In the genomic region with DNA sequence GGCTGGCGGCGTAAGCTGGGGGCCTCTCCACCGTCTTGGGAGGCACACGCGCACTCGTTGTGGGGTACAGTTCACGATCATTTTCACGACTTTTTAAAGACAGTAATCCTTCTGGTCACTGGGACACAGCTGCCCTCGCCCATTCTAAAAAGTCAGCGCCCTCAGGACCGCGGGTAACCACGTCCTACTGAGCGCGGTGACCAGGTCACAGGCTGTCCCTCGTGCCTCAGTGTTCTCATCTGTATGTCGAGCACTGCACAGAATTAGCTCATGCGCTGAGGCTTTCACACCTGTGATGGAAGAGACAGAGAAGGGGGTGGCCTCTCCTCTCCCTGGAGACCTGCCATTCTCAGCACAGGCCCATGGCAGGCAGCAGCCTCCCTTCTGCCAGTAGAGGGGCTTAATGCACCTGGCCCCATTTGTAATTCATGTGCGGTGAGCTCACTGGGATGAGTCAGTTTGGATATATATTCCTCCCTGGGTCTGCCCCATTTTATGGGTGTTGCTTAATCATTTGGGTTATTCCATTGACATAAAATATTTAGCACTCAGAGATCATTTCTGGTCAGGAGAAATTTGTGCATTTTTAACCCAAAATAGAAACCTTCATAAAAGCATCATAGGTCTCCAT, we compare ENCODE assay signal across 8 cellular contexts. TPM values are rescaled to one million over a fixed set of nuclear protein-coding genes. Genes with fewer than 3 reads are reported as not detected.
A peak's percentile ranks its signal among the peaks of the same experiment; 100 is the strongest.
DNase-seq lines count a peak whose midpoint lies in the region; TF ChIP-seq lines count a peak whose summit lies in the region.
"Not testable (repeated sequence)": the region's sequence is repeated elsewhere in the genome, so short reads cannot be mapped to it uniquely, and the experiment has no call there.

No MANE protein-coding gene starts in this region.

- peaks cover 20% of the 10 kb centered on the region for H3K4me1 Mint-ChIP-seq in activated CD4-positive, alpha-beta T cell treated with anti-CD3 and anti-CD28 coated beads, Interleukin-2, amount 10 ng/mL, durations not matched to agents 24 days and 14 days
- H3K4me1 Mint-ChIP-seq in brain: peaks cover 56% of the 10 kb centered on the region

- not testable (repeated sequence) for H3F3A ChIP-seq in OCI-LY1 (ENCODE audit: insufficient read depth, low read length)

- H3K27ac Mint-ChIP-seq in activated CD4-positive, alpha-beta T cell treated with anti-CD3 and anti-CD28 coated beads, Interleukin-2, amount 10 ng/mL, durations not matched to agents 24 days and 14 days: peak overlapping the region; percentile 91
- peak overlapping the region; percentile 89 to 99 (median 94) for H3K27ac Mint-ChIP-seq in brain

- not testable (repeated sequence) for H3K9me3 ChIP-seq in BLaER1; OCI-LY1 (ENCODE audit: low read length)

- H3K27ac ChIP-seq in BLaER1: peak overlapping the region; percentile 79
- peak overlapping the region; percentile 51 for H3K27ac ChIP-seq in OCI-LY1 (ENCODE audit: low read depth, low read length, poor library complexity, severe bottlenecking)

- peaks cover 52% of the 10 kb centered on the region for H3K4me1 ChIP-seq in BLaER1
- H3K4me1 ChIP-seq in OCI-LY1 (ENCODE audit: insufficient read depth, low read length, severe bottlenecking): peaks cover 16% of the 10 kb centered on the region

- H3K9me2 ChIP-seq in OCI-LY1 (ENCODE audit: low read depth, low read length): not testable (repeated sequence)

- DNase-seq in HT1080 (ENCODE audit: low read depth) (peak; percentile 61), germinal center (ENCODE audit: low spot score) (peak; percentile 3), myocyte (ENCODE audit: low read depth) (peak; percentile 53)
- DNase-seq in activated CD4-positive, alpha-beta T cell treated with anti-CD3 and anti-CD28 coated beads, Interleukin-2, amount 10 ng/mL, durations not matched to agents 24 days and 14 days: peak; percentile 73
- DNase-seq in stimulated activated CD8-positive, alpha-beta memory T cell treated with anti-CD3 and anti-CD28 coated beads, Interleukin-15, amount 100 ng/mL, for 24 hours (ENCODE audit: low read depth): peak; percentile 6

- not testable (repeated sequence) for H3K27me3 Mint-ChIP-seq in activated CD4-positive, alpha-beta T cell treated with anti-CD3 and anti-CD28 coated beads, Interleukin-2, amount 10 ng/mL, durations not matched to agents 24 days and 14 days; brain

- not testable (repeated sequence) for H3K36me3 Mint-ChIP-seq in activated CD4-positive, alpha-beta T cell treated with anti-CD3 and anti-CD28 coated beads, Interleukin-2, amount 10 ng/mL, durations not matched to agents 24 days and 14 days (ENCODE audit: low read depth); brain

- not testable (repeated sequence) for TF ChIP-seq CTCF in OCI-LY1 (IDR thresholded peaks at IDR 0.05; ENCODE audit: low read length); brain (conservative IDR thresholded peaks at IDR 0.05)

- intact Hi-C loops in activated CD4-positive, alpha-beta T cell treated with anti-CD3 and anti-CD28 coated beads, Interleukin-2, amount 10 ng/mL, durations not matched to agents 24 days and 14 days (cut with micrococcal nuclease): loop anchor here (1.0 to 10.0 kb wide), 5 partner anchors 25 to 647 kb away; a partner anchor contains a TSS

- not testable (repeated sequence) for H3K27me3 ChIP-seq in BLaER1; OCI-LY1 (ENCODE audit: insufficient read depth, low read length)

- not testable (repeated sequence) for H3K79me2 ChIP-seq in OCI-LY1 (ENCODE audit: insufficient read depth, low read length)

- not testable (repeated sequence) for H4K20me1 ChIP-seq in BLaER1; OCI-LY1 (ENCODE audit: insufficient read depth, low read length)

- not testable (repeated sequence) for H3K36me3 ChIP-seq in BLaER1; OCI-LY1 (ENCODE audit: insufficient read depth, low read length)

- not testable (repeated sequence) for H2AFZ ChIP-seq in OCI-LY1 (ENCODE audit: low read length)

- H3K4me2 ChIP-seq in BLaER1: peak overlapping the region; percentile 72
- peak overlapping the region; percentile 85 for H3K4me2 ChIP-seq in OCI-LY1 (ENCODE audit: low read length)

- peak overlapping the region; percentile 91 for H3K4me3 Mint-ChIP-seq in activated CD4-positive, alpha-beta T cell treated with anti-CD3 and anti-CD28 coated beads, Interleukin-2, amount 10 ng/mL, durations not matched to agents 24 days and 14 days
- H3K4me3 Mint-ChIP-seq in brain: peak overlapping the region; percentile 88 to 99 (median 97)

- not testable (repeated sequence) for H3K9me3 Mint-ChIP-seq in activated CD4-positive, alpha-beta T cell treated with anti-CD3 and anti-CD28 coated beads, Interleukin-2, amount 10 ng/mL, durations not matched to agents 24 days and 14 days; brain

- H3K9ac ChIP-seq in BLaER1 (peak overlapping the region; percentile 76), OCI-LY1 (ENCODE audit: low read length) (peak overlapping the region; percentile 77)

- H3K4me3 ChIP-seq in BLaER1 (peak overlapping the region; percentile 69), OCI-LY1 (ENCODE audit: low read depth, low read length, poor library complexity, severe bottlenecking) (peak overlapping the region; percentile 73)

RNA-seq across cellular contexts. Expression of a gene that starts 45.1 kb away (rescaled TPM):
- total RNA-seq in HT1080 (2014; rRNA removed; shearing (Covaris generic)): not detected in 2 replicates
- polyA plus RNA-seq in HT1080 (2015; cell fraction: cytosol; rRNA removed): not detected in 2 replicates
- not detected in 2 replicates for polyA plus RNA-seq in HT1080 (2015; cell fraction: nucleus; rRNA removed)
- not detected in 2 replicates for total RNA-seq in activated CD4-positive, alpha-beta T cell treated with anti-CD3 and anti-CD28 coated beads, Interleukin-2, amount 10 ng/mL, durations not matched to agents 24 days and 14 days
- not detected for polyA plus RNA-seq in brain (ENCODE audit: insufficient read depth, low read depth, low replicate concordance)
- not detected in 2 replicates for total RNA-seq in myocyte
- not detected for polyA plus RNA-seq in myocyte (2012)

Comparison
In these comparisons a context has a peak if more than half of its experiments do, and no peak if none do; other contexts are left out.
1. Peak in every context shown above with its lines: DNase-seq, H3K4me3 ChIP-seq and H3K27ac ChIP-seq.
2. DNase-seq: peak in every context shown above with its lines; median percentile 73 in activated CD4-positive, alpha-beta T cell treated with anti-CD3 and anti-CD28 coated beads, Interleukin-2, amount 10 ng/mL, durations not matched to agents 24 days and 14 days; 61 in HT1080; 53 in myocyte; 6 in stimulated activated CD8-positive, alpha-beta memory T cell treated with anti-CD3 and anti-CD28 coated beads, Interleukin-15, amount 100 ng/mL, for 24 hours; 3 in germinal center.